In genomic region chr2:238947920-238948710, GRCh38 we compare ENCODE assay signal across 10 cellular contexts.
DNase-seq lines count a peak whose midpoint lies in the region; ATAC-seq and TF ChIP-seq lines count a peak whose summit lies in the region.
"Had no signal": no experiment of that assay in that cellular context is flagged by ENCODE, and none has a peak within 500 bp of the region (broad histone marks: within the 10 kb centered on the region; RNA-seq: fewer than 3 reads in every experiment).

No MANE protein-coding gene starts in this region.

- no peak for TF ChIP-seq CTCF in sigmoid colon (IDR thresholded peaks at IDR 0.05)

- no peaks in the 10 kb centered on the region for H3K9me3 ChIP-seq in sigmoid colon

- 45 to 49% methylated on average over 10 of the region's 10 CpGs for WGBS in sigmoid colon, 2 donors

- H3K27ac ChIP-seq in sigmoid colon = no peak overlapping the region

- H3K4me1 ChIP-seq in sigmoid colon = no peaks in the 10 kb centered on the region

- DNase-seq in HCEC 1CT (peak; percentile 95), SIG-M5 (lab: John Stamatoyannopoulos, UW) (peak; percentile 33), fibroblast of gingiva (ENCODE audit: low read depth) (peak; percentile 50), sigmoid colon (peak; percentile 81), DMS53 treated with DMSO at 0.1 percent for 48 hours (lab: John Stamatoyannopoulos, UW; ENCODE audit: unreplicated experiment) (no peak)
- DNase-seq: activated naive CD4-positive, alpha-beta T cell treated with anti-CD3 and anti-CD28 coated beads, Interleukin-2, amount 50 U/mL, for 16 hours; NCI-H1930 had no signal

- no peaks in the 10 kb centered on the region for H3K27me3 ChIP-seq in sigmoid colon

- ATAC-seq in GM21381 (IDR thresholded peaks at IDR 0.05; ENCODE audit: unreplicated experiment) (no peak), GM19455 (IDR thresholded peaks at IDR 0.05; ENCODE audit: unreplicated experiment) (no peak), HG03175 (IDR thresholded peaks at IDR 0.05; ENCODE audit: unreplicated experiment) (no peak)

- TF ChIP-seq POLR2A in sigmoid colon (IDR thresholded peaks at IDR 0.05) = no peak

- no peak for TF ChIP-seq EP300 in sigmoid colon (IDR thresholded peaks at IDR 0.05)

- intact Hi-C loops in sigmoid colon (cut with DNase I) = loop anchor here (5.0 to 10.0 kb wide), 3 partner anchors 101 to 583 kb away; partner anchors contain the start of gene TWIST2

- H3K36me3 ChIP-seq in sigmoid colon = no peaks in the 10 kb centered on the region

- H3K4me3 ChIP-seq in sigmoid colon = no peak overlapping the region
